ENCODE assay signal across 20 cellular contexts in the genomic region with DNA sequence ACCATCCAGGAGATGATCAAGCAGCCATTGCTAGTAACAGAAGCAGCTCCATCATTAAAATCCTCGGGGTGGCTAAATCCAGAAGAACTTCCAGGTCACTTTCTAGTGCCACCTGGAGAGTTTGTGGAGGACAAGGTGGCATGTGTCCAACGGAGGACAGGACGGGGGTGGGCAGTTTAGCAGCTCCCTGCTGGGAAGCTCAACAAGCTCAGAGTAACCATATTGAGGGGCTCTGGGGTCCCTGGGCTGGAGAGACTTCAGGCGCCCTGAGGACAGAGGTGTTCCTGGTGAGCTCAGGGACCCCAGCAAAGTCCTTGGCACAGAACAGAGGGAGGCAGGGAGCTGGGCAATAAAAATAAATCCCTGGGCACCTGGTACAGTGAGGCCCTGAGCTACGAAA.
A peak's percentile ranks its signal among the peaks of the same experiment; 100 is the strongest.
DNase-seq lines count a peak whose midpoint lies in the region; ATAC-seq, FAIRE-seq and TF ChIP-seq lines count a peak whose summit lies in the region.
"Had no signal": no experiment of that assay in that cellular context is flagged by ENCODE, and none has a peak within 500 bp of the region (broad histone marks: within the 10 kb centered on the region; RNA-seq: fewer than 3 reads in every experiment).

No MANE protein-coding gene starts in this region.

- TF ChIP-seq POLR2A in spleen (IDR thresholded peaks at IDR 0.05), result no peak

- H2AFZ ChIP-seq in osteoblast (ENCODE audit: low read length), result no peak overlapping the region
- H2AFZ ChIP-seq: GM23338 had no signal

- 86 to 89% methylated on average over 5 of the region's 5 CpGs for WGBS in lung, 2 donors
- WGBS in spleen, 5 donors, result 77 to 93% (median 85%) methylated on average over 5 of the region's 5 CpGs

- no peaks in the 10 kb centered on the region for H3K36me3 ChIP-seq in lung (ENCODE audit: control insufficient read depth in 2 of 2, insufficient read depth in 2 of 2, low read length in 2 of 2)
- no peaks in the 10 kb centered on the region for H3K36me3 ChIP-seq in osteoblast (ENCODE audit: insufficient read depth, low read length)
- no peaks in the 10 kb centered on the region for H3K36me3 ChIP-seq in spleen

- H3K4me1 ChIP-seq in lung (ENCODE audit: control insufficient read depth in 2 of 2, insufficient read depth in 2 of 2, low read length in 2 of 2) (peaks cover 0 to 2% of the 10 kb centered on the region in 2 donors), osteoblast (ENCODE audit: insufficient read depth, low read length) (no peaks in the 10 kb centered on the region), spleen (no peaks in the 10 kb centered on the region)

- DNase-seq in left lobe of liver (ENCODE audit: low spot score) (peak; percentile 22), lung (ENCODE audit: low spot score) (peak; percentile 26), osteoblast (ENCODE audit: insufficient read length, low spot score, missing footprints) (peak; percentile 3), urothelium cell line (ENCODE audit: low spot score) (peak; percentile 4), spleen (no peak), activated gamma-delta T cell (lab: John Stamatoyannopoulos, UW) (no peak)
- DNase-seq in stimulated activated CD4-positive, alpha-beta T cell treated with anti-CD3 and anti-CD28 coated beads, Interleukin-2, amount 100 ng/mL, for 24 hours, result no peak
- DNase-seq: C1 segment of cervical spinal cord; Calu3; CD4-positive, alpha-beta memory T cell; COR-L47; DMS53; DMS79 treated with DMSO at 0.1 percent for 48 hours; GF-D8; H9 had no signal

- ATAC-seq in left lobe of liver (no peak), lung (ENCODE audit: insufficient read depth, low FRiP score) (no peak), HG03025 (IDR thresholded peaks at IDR 0.05; ENCODE audit: low FRiP score, unreplicated experiment) (no peak)
- ATAC-seq: GM23338, HCT116 had no signal

- intact Hi-C loops in spleen (cut with DNase I; ENCODE audit: low total_unique reads), result no loop called here

- no peaks in the 10 kb centered on the region for H4K20me1 ChIP-seq in osteoblast (ENCODE audit: insufficient read depth, low read length)

- H3K27me3 ChIP-seq in lung (ENCODE audit: control insufficient read depth, insufficient read depth) (no peaks in the 10 kb centered on the region), osteoblast (ENCODE audit: insufficient read depth, low read length) (peaks cover 9% of the 10 kb centered on the region), spleen (replicated peaks in 1 of 7) (peaks cover 0 to 12% (median 0%) of the 10 kb centered on the region in 7 donors)

- H3K9me3 ChIP-seq in lung (ENCODE audit: control insufficient read depth in 2 of 2, insufficient read depth in 1 of 2, low read length in 1 of 2) (peaks cover 0 to 3% of the 10 kb centered on the region in 2 donors), osteoblast (ENCODE audit: low read depth, low read length) (no peaks in the 10 kb centered on the region), spleen (no peaks in the 10 kb centered on the region)

- H3K4me3 ChIP-seq in lung, result no peak overlapping the region
- no peak overlapping the region for H3K4me3 ChIP-seq in osteoblast (ENCODE audit: insufficient read depth, low read length)
- no peak overlapping the region for H3K4me3 ChIP-seq in spleen
- H3K4me3 ChIP-seq: GM23338 had no signal

- H3K79me2 ChIP-seq in osteoblast (ENCODE audit: insufficient read depth, low read length), result no peaks in the 10 kb centered on the region

- TF ChIP-seq CTCF in lung (IDR thresholded peaks at IDR 0.05; ENCODE audit: control extremely low read depth, extremely low read depth) (no peak), osteoblast (IDR thresholded peaks at IDR 0.05; ENCODE audit: extremely low read depth, low read depth, low read length) (no peak), spleen (IDR thresholded peaks at IDR 0.05 in 8 of 11, conservative IDR thresholded peaks at IDR 0.05 in 3 of 11) (no peak)

- no peak overlapping the region for H3K27ac ChIP-seq in lung (ENCODE audit: low read depth in 1 of 2, low read length in 1 of 2)
- H3K27ac ChIP-seq in osteoblast (ENCODE audit: low read depth, low read length), result no peak overlapping the region
- H3K27ac ChIP-seq in spleen, result no peak overlapping the region

- H3K4me2 ChIP-seq in osteoblast (ENCODE audit: insufficient read depth, low read length), result no peak overlapping the region
- H3K4me2 ChIP-seq: GM23338 had no signal

- FAIRE-seq in urothelium cell line (lab: Jason Lieb, UNC), result no peak
- FAIRE-seq: GM12891, GM18507 had no signal

Comparison
In these comparisons a context has a peak if more than half of its experiments do, and no peak if none do; other contexts are left out.
1. DNase-seq: peak in left lobe of liver (single experiment), lung (single experiment), osteoblast (single experiment) and urothelium cell line (single experiment); none in stimulated activated CD4-positive, alpha-beta T cell treated with anti-CD3 and anti-CD28 coated beads, Interleukin-2, amount 100 ng/mL, for 24 hours (0 of 2), spleen (single experiment) and activated gamma-delta T cell (single experiment).